In the genomic region with DNA sequence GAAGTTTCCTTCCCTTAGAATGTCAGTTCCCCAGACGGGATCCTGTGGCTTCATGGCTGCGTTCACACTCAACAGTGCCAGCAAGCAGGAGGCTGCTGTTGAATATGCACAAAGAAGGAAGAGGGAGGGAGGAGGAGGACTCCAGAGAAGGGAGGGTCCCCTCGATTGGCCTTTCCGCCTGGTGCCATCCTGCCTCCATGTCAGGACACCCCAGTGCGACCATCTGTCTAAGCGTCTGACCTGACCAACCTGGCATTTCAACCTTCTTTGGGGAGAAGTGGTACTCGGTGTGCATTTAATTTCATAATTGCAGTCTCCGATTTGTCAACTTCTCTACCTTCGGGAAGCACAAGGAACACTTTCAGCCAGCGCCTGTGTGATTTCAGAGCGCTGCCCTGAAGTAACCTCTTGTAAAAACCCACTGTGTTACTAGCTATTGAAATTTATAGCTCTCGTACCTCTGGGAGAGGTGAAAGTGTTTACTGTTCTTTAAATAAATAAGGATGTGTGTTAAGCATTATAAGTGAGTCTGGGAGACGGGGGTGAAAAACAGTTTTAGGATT, we compare ENCODE assay signal across 15 cellular contexts.
DNase-seq lines count a peak whose midpoint lies in the region; ATAC-seq and TF ChIP-seq lines count a peak whose summit lies in the region.
"Had no signal": no experiment of that assay in that cellular context is flagged by ENCODE, and none has a peak within 500 bp of the region (broad histone marks: within the 10 kb centered on the region; RNA-seq: fewer than 3 reads in every experiment).

No MANE protein-coding gene starts in this region.

- no peak for TF ChIP-seq CTCF in CD4-positive, alpha-beta T cell (IDR thresholded peaks at IDR 0.05)

- no peaks in the 10 kb centered on the region for H3K9me3 ChIP-seq in endocrine pancreas (ENCODE audit: control insufficient read depth, low read length)
- H3K9me3 ChIP-seq in CD4-positive, alpha-beta T cell (ENCODE audit: control insufficient read depth, low read length): no peaks in the 10 kb centered on the region
- H3K9me3 ChIP-seq: gastroesophageal sphincter, ovary had no signal

- no peaks in the 10 kb centered on the region for H3K36me3 Mint-ChIP-seq in CD4-positive, alpha-beta T cell (ENCODE audit: low read depth)
- H3K36me3 Mint-ChIP-seq: T-cell had no signal

- H3K9me3 Mint-ChIP-seq in CD4-positive, alpha-beta T cell: no peaks in the 10 kb centered on the region
- H3K9me3 Mint-ChIP-seq: activated naive CD8-positive, alpha-beta T cell treated with anti-CD3 and anti-CD28 coated beads, Interleukin-2, amount 50 U/mL, for 24 hours; T-cell had no signal

- no peak overlapping the region for H3K9ac ChIP-seq in endocrine pancreas (ENCODE audit: control insufficient read depth, insufficient read depth, low read length)
- no peak overlapping the region for H3K9ac ChIP-seq in rectal smooth muscle tissue (ENCODE audit: low read length)

- H3K27me3 ChIP-seq in endocrine pancreas (ENCODE audit: control insufficient read depth, insufficient read depth, low read length) (no peaks in the 10 kb centered on the region), rectal smooth muscle tissue (ENCODE audit: control insufficient read depth, insufficient read depth, low read length) (peaks cover 5% of the 10 kb centered on the region)
- peaks cover 7% of the 10 kb centered on the region for H3K27me3 ChIP-seq in CD4-positive, alpha-beta T cell (ENCODE audit: control insufficient read depth, insufficient read depth, low read length)
- H3K27me3 ChIP-seq: ovary had no signal

- H3K4me3 Mint-ChIP-seq in CD4-positive, alpha-beta T cell: no peak overlapping the region
- H3K4me3 Mint-ChIP-seq: activated naive CD8-positive, alpha-beta T cell treated with anti-CD3 and anti-CD28 coated beads, Interleukin-2, amount 50 U/mL, for 24 hours; T-cell had no signal

- H3K4me1 Mint-ChIP-seq in CD4-positive, alpha-beta T cell (ENCODE audit: low read depth): no peaks in the 10 kb centered on the region
- H3K4me1 Mint-ChIP-seq: T-cell had no signal

- no peak overlapping the region for H3K27ac Mint-ChIP-seq in CD4-positive, alpha-beta T cell
- H3K27ac Mint-ChIP-seq: activated naive CD8-positive, alpha-beta T cell treated with anti-CD3 and anti-CD28 coated beads, Interleukin-2, amount 50 U/mL, for 24 hours; T-cell had no signal

- H3K4me3 ChIP-seq in endocrine pancreas (ENCODE audit: control insufficient read depth, insufficient read depth, low read length) (peak overlapping the region; percentile 12), rectal smooth muscle tissue (ENCODE audit: low read length) (peak overlapping the region; percentile 28)
- H3K4me3 ChIP-seq: gastroesophageal sphincter, ovary, PC-9 had no signal

- H3K36me3 ChIP-seq in endocrine pancreas (ENCODE audit: control insufficient read depth, insufficient read depth, low read length): no peaks in the 10 kb centered on the region
- H3K36me3 ChIP-seq in rectal smooth muscle tissue (ENCODE audit: control insufficient read depth, insufficient read depth, low read length): no peaks in the 10 kb centered on the region
- H3K36me3 ChIP-seq: gastroesophageal sphincter, ovary had no signal

- POLR2A ChIA-PET in CD4-positive, alpha-beta T cell (lab: Charles Lee): no interaction called here

- peaks cover 14% of the 10 kb centered on the region for H3K27me3 Mint-ChIP-seq in CD4-positive, alpha-beta T cell

- peak; percentile 84 for DNase-seq in DMS79 (lab: John Stamatoyannopoulos, UW)
- peak; percentile 54 for DNase-seq in NCI-H2029 (lab: John Stamatoyannopoulos, UW)
- DNase-seq in D341Med (ENCODE audit: low spot score): no peak
- DNase-seq in CD4-positive, alpha-beta T cell: no peak
- DNase-seq in epidermal melanocyte (ENCODE audit: insufficient read length, low spot score): no peak
- DNase-seq: activated CD4-positive, alpha-beta T cell treated with anti-CD3 and anti-CD28 coated beads for 1 hour; activated naive CD8-positive, alpha-beta T cell treated with anti-CD3 and anti-CD28 coated beads, Interleukin-2, amount 50 U/mL, for 24 hours; central memory CD4-positive, alpha-beta T cell; Karpas-422; ovary; PC-9; T-cell had no signal

- intact Hi-C loops in CD4-positive, alpha-beta T cell (cut with DNase I, micrococcal nuclease): no loop called here

- CTCF ChIA-PET in CD4-positive, alpha-beta T cell (lab: Charles Lee): no interaction called here

- ATAC-seq in CD4-positive, alpha-beta T cell (ENCODE audit: poor library complexity): no peak
- ATAC-seq: activated naive CD8-positive, alpha-beta T cell treated with anti-CD3 and anti-CD28 coated beads, Interleukin-2, amount 50 U/mL, for 24 hours; gastroesophageal sphincter; T-cell had no signal

- H3K4me1 ChIP-seq in endocrine pancreas (ENCODE audit: control insufficient read depth, insufficient read depth, low read length) (no peaks in the 10 kb centered on the region), rectal smooth muscle tissue (ENCODE audit: control insufficient read depth, insufficient read depth, low read length) (peaks cover 14% of the 10 kb centered on the region)
- H3K4me1 ChIP-seq: gastroesophageal sphincter had no signal

- peak overlapping the region; percentile 3 for H3K27ac ChIP-seq in rectal smooth muscle tissue (ENCODE audit: low read depth, low read length)
- no peak overlapping the region for H3K27ac ChIP-seq in CD4-positive, alpha-beta T cell (ENCODE audit: low read depth, low read length)
- H3K27ac ChIP-seq: gastroesophageal sphincter, ovary, PC-9 had no signal

Comparison
In these comparisons a context has a peak if more than half of its experiments do, and no peak if none do; other contexts are left out.
1. DNase-seq: peak in DMS79 (single experiment) and NCI-H2029 (single experiment); none in D341Med (single experiment), CD4-positive, alpha-beta T cell (0 of 10) and epidermal melanocyte (single experiment).